21 cellular contexts compared by ENCODE assay signal in the genomic region with DNA sequence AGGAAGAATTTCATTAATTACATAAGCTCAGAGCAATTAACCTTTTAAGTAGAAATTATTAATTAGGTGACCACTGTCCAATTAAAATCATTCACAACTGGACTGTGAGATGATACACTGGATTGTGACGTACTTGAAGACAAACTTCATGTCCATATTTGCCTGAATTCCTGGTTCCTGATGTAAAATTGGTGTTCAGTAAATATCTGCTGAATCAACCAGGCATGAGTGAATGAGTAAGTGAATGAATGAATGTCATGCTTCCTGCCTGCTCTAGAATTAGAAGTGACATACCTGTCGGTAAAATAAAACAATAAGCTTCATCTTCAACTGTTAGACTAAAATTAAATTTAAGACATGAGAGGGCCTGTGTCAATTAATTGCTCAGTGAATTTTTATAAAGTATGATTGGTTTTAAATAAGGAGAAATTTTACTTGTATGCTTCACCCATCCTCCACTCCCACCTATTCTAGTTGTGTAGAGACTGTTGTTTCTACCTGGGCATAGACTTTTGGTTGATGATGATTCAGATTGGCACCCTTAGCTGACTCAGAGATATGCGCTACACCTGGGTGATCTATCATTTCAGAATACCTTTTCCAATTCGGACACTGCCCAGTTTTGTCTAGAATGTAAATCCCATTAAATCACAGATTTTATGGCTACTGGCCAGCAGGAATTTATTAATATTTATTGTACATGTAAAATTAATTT. TPM values are rescaled to one million over a fixed set of nuclear protein-coding genes. Genes with fewer than 3 reads are reported as not detected.
DNase-seq lines count a peak whose midpoint lies in the region; ATAC-seq, FAIRE-seq and TF ChIP-seq lines count a peak whose summit lies in the region.
"Had no signal": no experiment of that assay in that cellular context is flagged by ENCODE, and none has a peak within 500 bp of the region (broad histone marks: within the 10 kb centered on the region; RNA-seq: fewer than 3 reads in every experiment).

No MANE protein-coding gene starts in this region.

- POLR2A ChIA-PET in PC-3 (lab: Charles Lee; ENCODE audit: unreplicated experiment) (no interaction called here), K562 (lab: Yijun Ruan, JAX) (no interaction called here)

- WGBS in K562 (ENCODE audit: insufficient coverage, low coverage, missing lambda C conversion rate): 0% methylated on average over 4 of the region's 4 CpGs

- DNase-seq in PC-3 (peak; percentile 19), K562 (ENCODE audit: extremely low read depth in 1 of 4, low spot score in 3 of 4) (no peak), foreskin keratinocyte (peak; percentile 94 to 99)
- no peak for DNase-seq in activated CD4-positive, alpha-beta T cell treated with anti-CD3 and anti-CD28 coated beads, Interleukin-2, amount 50 U/mL, for 4 hours
- DNase-seq: ACHN; BE2C; C1 segment of cervical spinal cord; CD4-positive, CD25-positive, alpha-beta regulatory T cell; CD8-positive, alpha-beta memory T cell; COR-L47; HCEC 1CT; IMR-90; KBM-7 had no signal

- no peak for TF ChIP-seq RAD21 in K562 (CRISPR knock-in tag; conservative IDR thresholded peaks at IDR 0.05 in 1 of 2, IDR thresholded peaks at IDR 0.05 in 1 of 2)

- TF ChIP-seq POLR2A in K562 (conservative IDR thresholded peaks at IDR 0.05): no peak

- no peak overlapping the region for H2AFZ ChIP-seq in PC-3 (ENCODE audit: low read length)
- H2AFZ ChIP-seq in K562 (ENCODE audit: low read depth, low read length): no peak overlapping the region
- H2AFZ ChIP-seq: GM23338 had no signal

- no peak for ATAC-seq in PC-3
- ATAC-seq in K562: no peak
- ATAC-seq in foreskin keratinocyte: peak; percentile 93
- no peak for ATAC-seq in HG02588 (IDR thresholded peaks at IDR 0.05; ENCODE audit: unreplicated experiment)
- no peak for ATAC-seq in GM18868 (IDR thresholded peaks at IDR 0.05; ENCODE audit: unreplicated experiment)
- ATAC-seq: GM23338 had no signal

- no peaks in the 10 kb centered on the region for H3F3A ChIP-seq in PC-3 (ENCODE audit: low read length, unreplicated experiment)

- CTCF ChIA-PET in PC-3 (lab: Charles Lee) (no interaction called here), K562 (lab: Yijun Ruan, JAX; ENCODE audit: low intra/inter-chr PET ratio) (no interaction called here)

- intact Hi-C loops in PC-3 (cut with micrococcal nuclease): no loop called here
- intact Hi-C loops in K562 (cut with micrococcal nuclease): no loop called here

- H3K9me3 ChIP-seq in PC-3 (ENCODE audit: low read length) (no peaks in the 10 kb centered on the region), K562 (replicated peaks; ENCODE audit: control insufficient read depth, insufficient read depth, low read depth, low read length) (no peaks in the 10 kb centered on the region; the same call in 1 of the 2 replicates)
- H3K9me3 ChIP-seq: BE2C had no signal

- H3K27me3 ChIP-seq in PC-3 (ENCODE audit: low read length) (no peaks in the 10 kb centered on the region), K562 (ENCODE audit: control insufficient read depth in 2 of 2, insufficient read depth in 2 of 2, low read length in 2 of 2) (no peaks in the 10 kb centered on the region), foreskin keratinocyte (no peaks in the 10 kb centered on the region)
- H3K27me3 ChIP-seq: BE2C had no signal

- H3K9ac ChIP-seq in PC-3 (ENCODE audit: low read length): no peak overlapping the region
- no peak overlapping the region for H3K9ac ChIP-seq in K562 (ENCODE audit: insufficient read depth in 1 of 2, low read depth in 2 of 2, low read length in 2 of 2)

- H3K4me2 ChIP-seq in PC-3 (ENCODE audit: low read length) (no peak overlapping the region), K562 (ENCODE audit: insufficient read depth, low read length) (no peak overlapping the region)
- H3K4me2 ChIP-seq: GM23338 had no signal

- H3K79me2 ChIP-seq in PC-3 (ENCODE audit: low read length) (no peaks in the 10 kb centered on the region), K562 (ENCODE audit: control insufficient read depth, insufficient read depth, low read length) (no peaks in the 10 kb centered on the region)

- BruUV-seq in PC-3 (replicated peaks; lab: Mats Ljungman, UMichigan) (no TSS peak), K562 (replicated peaks; lab: Mats Ljungman, UMichigan) (no TSS peak)

- no peaks in the 10 kb centered on the region for H4K20me1 ChIP-seq in PC-3 (ENCODE audit: low read length)
- no peaks in the 10 kb centered on the region for H4K20me1 ChIP-seq in K562 (replicated peaks; ENCODE audit: control insufficient read depth, insufficient read depth, low read length)

- no peak overlapping the region for H3K4me3 ChIP-seq in PC-3 (ENCODE audit: low read length)
- H3K4me3 ChIP-seq in K562: no peak overlapping the region
- H3K4me3 ChIP-seq: GM23338 had no signal

- TF ChIP-seq EP300 in K562 (IDR thresholded peaks at IDR 0.05; ENCODE audit: low read length): no peak

- H3K4me1 ChIP-seq in PC-3 (ENCODE audit: insufficient read depth, low read length) (peaks cover 7% of the 10 kb centered on the region; the same call in 1 of the 2 replicates), K562 (replicated peaks in 1 of 2; ENCODE audit: control insufficient read depth in 2 of 2, insufficient read depth in 2 of 2, low read length in 2 of 2) (no peaks in the 10 kb centered on the region), foreskin keratinocyte (peaks cover 40% of the 10 kb centered on the region)
- H3K4me1 ChIP-seq: BE2C had no signal

- FAIRE-seq in K562 (lab: Jason Lieb, UNC): no peak
- FAIRE-seq: A204.1, GM12891, H54, HTR-8/SVneo had no signal

- no peaks in the 10 kb centered on the region for H3K36me3 ChIP-seq in PC-3 (ENCODE audit: low read depth, low read length)
- no peaks in the 10 kb centered on the region for H3K36me3 ChIP-seq in K562 (ENCODE audit: control insufficient read depth, insufficient read depth, low read length)
- H3K36me3 ChIP-seq: BE2C had no signal

- H3K27ac ChIP-seq in PC-3 (ENCODE audit: low read length) (no peak overlapping the region), K562 (ENCODE audit: extremely low read depth, low read depth, low read length) (no peak overlapping the region), foreskin keratinocyte (peak overlapping the region; percentile 85)
- H3K27ac ChIP-seq: HL-60 had no signal

- TF ChIP-seq CTCF in PC-3 (conservative IDR thresholded peaks at IDR 0.05; ENCODE audit: low read depth, low read length): no peak
- TF ChIP-seq CTCF in K562 (IDR thresholded peaks at IDR 0.05 in 2 of 3, conservative IDR thresholded peaks at IDR 0.05 in 1 of 3; ENCODE audit: insufficient read depth in 2 of 3, low read depth in 1 of 3, low read length in 3 of 3): no peak
- TF ChIP-seq CTCF in foreskin keratinocyte (conservative IDR thresholded peaks at IDR 0.05): no peak

- in situ Hi-C loops in K562 (cut with MboI): no loop called here

- no peaks in the 10 kb centered on the region for H3K9me2 ChIP-seq in PC-3 (replicated peaks; ENCODE audit: low read length)

- H3K9me1 ChIP-seq in K562 (ENCODE audit: control insufficient read depth, insufficient read depth, low read length): no peaks in the 10 kb centered on the region

TF ChIP-seq in K562, 482 proteins besides CTCF, POLR2A, EP300 and RAD21:
- TF ChIP-seq SFPQ (IDR thresholded peaks at IDR 0.05; ENCODE audit: low read depth, low read length): no peak
- no peak for TF ChIP-seq ZNF408 (CRISPR knock-in tag; IDR thresholded peaks at IDR 0.05; ENCODE audit: low read depth)
- 0 out of 2 replicates have a peak, but pooled peaks have one; percentile 18 for TF ChIP-seq PHF8 (IDR thresholded peaks at IDR 0.05; ENCODE audit: borderline replicate concordance, low read length)

RNA-seq across cellular contexts. Expression of gene PTGS2, which starts 56.9 kb away (rescaled TPM):
- total RNA-seq in PC-3 (2014; rRNA removed) (4.9 and 7.9 TPM in 2 replicates), K562 (2014; rRNA removed) (not detected in 2 replicates), K562 (2014; rRNA removed; fragmentation: Illumina TruSeq; extraction: Trizol) (not detected in 2 replicates), K562 (2015; rRNA removed; fragmentation: Illumina TruSeq; extraction: Trizol) (not detected in 2 replicates), K562 (2021) (not detected in 2 replicates), foreskin keratinocyte (25.1 and 40.7 TPM in 2 replicates)
- not detected in 2 replicates for total RNA-seq in K562 (2011; cell fraction: chromatin; rRNA removed; ENCODE audit: low replicate concordance)
- total RNA-seq in K562 (2011; cell fraction: nucleolus; rRNA removed): not detected in 2 replicates
- total RNA-seq in K562 (2011; cell fraction: nucleoplasm; rRNA removed): not detected in 2 replicates
- polyA plus RNA-seq in K562 (2011; rRNA removed) (0.01 TPM in 1 of 2 replicates, not detected in the other), K562 (2014; fragmentation: Illumina TruSeq; extraction: Trizol) (not detected in 2 replicates), K562 (2014; fragmentation: Nextera tagmentation; extraction: Ambion mirVana) (not detected), K562 (2014; rRNA removed) (not detected in 2 replicates), foreskin keratinocyte (5.6 and 7.2 TPM in 2 replicates)
- polyA plus RNA-seq in K562 (2011; cell fraction: cytosol; rRNA removed): not detected in 2 replicates
- polyA plus RNA-seq in K562 (2011; cell fraction: nucleus; rRNA removed): not detected in 2 replicates
- 0.06 TPM in 1 of 2 replicates, not detected in the other for polyA plus RNA-seq in K562 (2012)
- polyA minus RNA-seq in K562 (2011; rRNA and poly(A)+ RNA removed): not detected in 2 replicates
- polyA minus RNA-seq in K562 (2011; cell fraction: cytosol; rRNA and poly(A)+ RNA removed): not detected in 2 replicates
- not detected in 2 replicates for polyA minus RNA-seq in K562 (2011; cell fraction: nucleus; rRNA and poly(A)+ RNA removed)
- polyA plus RNA-seq: CD8-positive, alpha-beta memory T cell had no signal

Comparison
In these comparisons a context has a peak if more than half of its experiments do, and no peak if none do; other contexts are left out.
1. DNase-seq: peak in PC-3 (single experiment) and foreskin keratinocyte (2 of 2); none in K562 (0 of 4) and activated CD4-positive, alpha-beta T cell treated with anti-CD3 and anti-CD28 coated beads, Interleukin-2, amount 50 U/mL, for 4 hours (0 of 2).